Comparison of ENCODE assay signal across 13 cellular contexts in the genomic region with DNA sequence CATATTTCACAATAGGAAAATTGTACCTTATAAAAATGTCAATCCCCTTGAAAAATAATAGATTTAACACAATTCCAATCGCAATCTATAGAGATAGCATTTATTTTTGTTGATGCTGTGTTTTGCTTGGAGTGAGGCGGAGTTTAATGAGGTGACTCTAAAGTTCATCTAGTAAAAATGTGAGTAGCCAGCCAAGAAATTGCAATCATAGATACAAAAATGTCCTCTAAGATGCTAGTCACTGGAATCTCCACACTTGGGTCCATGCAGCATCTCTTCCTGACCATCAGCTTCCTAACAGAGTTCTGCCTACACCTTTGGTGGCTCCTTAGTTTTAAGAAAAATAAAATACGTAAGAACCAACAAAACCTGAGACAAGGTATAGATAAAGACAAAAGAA. TPM values are rescaled to one million over a fixed set of nuclear protein-coding genes. Genes with fewer than 3 reads are reported as not detected.
"Had no signal": no experiment of that assay in that cellular context is flagged by ENCODE, and none has a peak within 500 bp of the region (broad histone marks: within the 10 kb centered on the region; RNA-seq: fewer than 3 reads in every experiment).

No MANE protein-coding gene starts in this region.

- H3K4me3 ChIP-seq: ascending aorta, esophagus squamous epithelium, upper lobe of right lung had no signal

- H3K27ac ChIP-seq: ascending aorta, upper lobe of right lung had no signal

- DNase-seq: activated CD4-positive, alpha-beta memory T cell treated with anti-CD3 and anti-CD28 coated beads, Interleukin-2, amount 10 ng/mL, durations not matched to agents 7 days and 5 days; activated CD4-positive, alpha-beta T cell treated with anti-CD3 and anti-CD28 coated beads for 1 hour; activated gamma-delta T cell treated with Interleukin-2 at 50 U/mL for 16 hours; activated T-cell treated with anti-CD3 and anti-CD28 coated beads, Interleukin-2, amount 50 U/mL, for 72 hours; esophagus squamous epithelium; hippocampal formation; naive B cell; nucleus accumbens; stimulated activated CD4-positive, alpha-beta T cell treated with anti-CD3 and anti-CD28 coated beads, Interleukin-4, amount 100 ng/mL, for 1 hour; stimulated activated CD8-positive, alpha-beta memory T cell treated with anti-CD3 and anti-CD28 coated beads, Interleukin-4, amount 100 ng/mL, for 48 hours; stimulated activated naive CD8-positive, alpha-beta T cell treated with anti-CD3 and anti-CD28 coated beads, Interleukin-15, Interleukin-2, amounts not matched to agents 100 U/mL and 50 U/mL, for 24 hours; upper lobe of right lung had no signal

- H3K36me3 ChIP-seq: ascending aorta, esophagus squamous epithelium, upper lobe of right lung had no signal

- ATAC-seq: activated T-cell treated with anti-CD3 and anti-CD28 coated beads, Interleukin-2, amount 50 U/mL, for 72 hours; stimulated activated naive CD8-positive, alpha-beta T cell treated with anti-CD3 and anti-CD28 coated beads, Interleukin-15, Interleukin-2, amounts not matched to agents 100 U/mL and 50 U/mL, for 24 hours; upper lobe of right lung had no signal

- H3K9me3 ChIP-seq: ascending aorta, esophagus squamous epithelium, upper lobe of right lung had no signal

- H3K27me3 ChIP-seq: ascending aorta, esophagus squamous epithelium, upper lobe of right lung had no signal

RNA-seq across cellular contexts. Expression of gene GLI3, which starts 44.9 kb away (rescaled TPM):
- total RNA-seq: activated CD4-positive, alpha-beta memory T cell treated with anti-CD3 and anti-CD28 coated beads, Interleukin-2, amount 10 ng/mL, durations not matched to agents 7 days and 5 days had no signal
